Comparison of ENCODE assay signal across 10 cellular contexts in the genomic region with DNA sequence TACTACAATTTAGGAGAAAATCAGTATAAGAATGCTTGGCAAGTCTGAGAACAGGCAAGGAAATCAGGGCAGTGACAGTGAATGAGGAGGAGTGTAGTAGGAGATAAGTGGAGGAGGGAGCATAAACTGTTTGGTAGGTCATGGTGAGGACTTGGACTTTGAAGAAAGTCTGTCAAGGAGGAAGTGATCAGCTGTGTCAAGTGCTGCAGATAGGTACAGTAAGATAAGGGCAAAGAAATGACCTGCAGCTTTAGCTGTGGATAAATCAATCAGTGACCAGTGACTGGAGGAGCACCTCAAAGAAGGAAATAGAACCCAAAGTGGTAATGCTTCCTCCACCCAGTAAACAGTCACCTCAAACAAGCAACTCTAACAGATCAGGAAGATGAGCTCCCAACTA.
DNase-seq lines count a peak whose midpoint lies in the region; ATAC-seq and TF ChIP-seq lines count a peak whose summit lies in the region.
"Had no signal": no experiment of that assay in that cellular context is flagged by ENCODE, and none has a peak within 500 bp of the region (broad histone marks: within the 10 kb centered on the region; RNA-seq: fewer than 3 reads in every experiment).

No MANE protein-coding gene starts in this region.

- no peak overlapping the region for H3K27ac ChIP-seq in GM23338 (ENCODE audit: low read depth)
- H3K27ac ChIP-seq in substantia nigra (ENCODE audit: low read depth, low read length, poor library complexity, severe bottlenecking) = no peak overlapping the region
- no peak overlapping the region for H3K27ac ChIP-seq in Peyer's patch
- H3K27ac ChIP-seq: gastrocnemius medialis had no signal

- H3K27ac Mint-ChIP-seq in GM23338 (peak overlapping the region; percentile 9; the same call in 1 of the 2 replicates), naive B cell (peak overlapping the region in 4 of 6 donors; percentile 16 to 94 (median 58)), osteocyte (ENCODE audit: unreplicated experiment) (no peak overlapping the region)

- H3K4me3 ChIP-seq in GM23338 (no peak overlapping the region), Peyer's patch (no peak overlapping the region)
- H3K4me3 ChIP-seq: gastrocnemius medialis had no signal

- TF ChIP-seq CTCF in GM23338 (conservative IDR thresholded peaks at IDR 0.05; ENCODE audit: low read depth in 2 of 2) (no peak), osteocyte (IDR thresholded peaks at IDR 0.05) (no peak), Peyer's patch (IDR thresholded peaks at IDR 0.05) (no peak)

- no peak overlapping the region for H3K4me3 Mint-ChIP-seq in GM23338
- H3K4me3 Mint-ChIP-seq in naive B cell = no peak overlapping the region
- H3K4me3 Mint-ChIP-seq in osteocyte (ENCODE audit: unreplicated experiment) = no peak overlapping the region

- H3K4me1 Mint-ChIP-seq in GM23338 = peaks cover 6% of the 10 kb centered on the region; the same call in 2 of the 3 replicates
- H3K4me1 Mint-ChIP-seq in naive B cell = peaks cover 33 to 48% (median 47%) of the 10 kb centered on the region in 3 donors
- H3K4me1 Mint-ChIP-seq in osteocyte (ENCODE audit: unreplicated experiment) = peaks cover 5% of the 10 kb centered on the region

- peak; percentile 53 for ATAC-seq in GM18867 (IDR thresholded peaks at IDR 0.05; ENCODE audit: unreplicated experiment)
- ATAC-seq in GM23338 = no peak
- ATAC-seq in naive B cell (ENCODE audit: low read depth in 2 of 2) = no peak
- ATAC-seq: activated CD4-positive, CD25-positive, alpha-beta regulatory T cell treated with anti-CD3 and anti-CD28 coated beads, Interleukin-2, amount 50 U/mL, for 24 hours; gastrocnemius medialis had no signal

- no peaks in the 10 kb centered on the region for H3K36me3 Mint-ChIP-seq in GM23338 (ENCODE audit: low read depth)
- H3K36me3 Mint-ChIP-seq in naive B cell = peaks cover 0 to 4% of the 10 kb centered on the region in 2 donors
- H3K36me3 Mint-ChIP-seq in osteocyte (ENCODE audit: unreplicated experiment) = peaks cover 3% of the 10 kb centered on the region

- H3K9me3 Mint-ChIP-seq in GM23338 (no peaks in the 10 kb centered on the region), naive B cell (no peaks in the 10 kb centered on the region), osteocyte (ENCODE audit: unreplicated experiment) (no peaks in the 10 kb centered on the region)

- H3K4me1 ChIP-seq in GM23338 (ENCODE audit: insufficient read depth) = peaks cover 7% of the 10 kb centered on the region; the same call in 1 of the 2 replicates
- peaks cover 0 to 4% (median 0%) of the 10 kb centered on the region in 4 donors for H3K4me1 ChIP-seq in Peyer's patch

- no peaks in the 10 kb centered on the region for H4K20me1 ChIP-seq in GM23338 (replicated peaks; ENCODE audit: insufficient read depth)

- no peaks in the 10 kb centered on the region for H3K9me3 ChIP-seq in Peyer's patch
- H3K9me3 ChIP-seq: gastrocnemius medialis had no signal

- TF ChIP-seq POLR2A in Peyer's patch (IDR thresholded peaks at IDR 0.05) = no peak

- no peaks in the 10 kb centered on the region for H3K79me2 ChIP-seq in GM23338 (replicated peaks; ENCODE audit: insufficient read depth)

- DNase-seq in GM23338 (ENCODE audit: low spot score) = no peak
- peak; percentile 79 for DNase-seq in OCI-M1 (lab: John Stamatoyannopoulos, UW)
- DNase-seq in naive B cell = no peak
- DNase-seq in osteocyte (ENCODE audit: extremely low spot score, unreplicated experiment) = no peak
- no peak for DNase-seq in substantia nigra (lab: John Stamatoyannopoulos, UW)
- DNase-seq in Peyer's patch = no peak
- DNase-seq: cerebellar nuclear complex, gastrocnemius medialis had no signal

- H3K36me3 ChIP-seq in GM23338 (ENCODE audit: insufficient read depth) (no peaks in the 10 kb centered on the region), Peyer's patch (no peaks in the 10 kb centered on the region)
- H3K36me3 ChIP-seq: gastrocnemius medialis had no signal

- H2AFZ ChIP-seq in GM23338 = no peak overlapping the region

- H3K27me3 Mint-ChIP-seq in GM23338 (ENCODE audit: insufficient read depth, low read depth, poor library complexity) (no peaks in the 10 kb centered on the region), naive B cell (no peaks in the 10 kb centered on the region), osteocyte (ENCODE audit: unreplicated experiment) (no peaks in the 10 kb centered on the region)

- no peak overlapping the region for H3K4me2 ChIP-seq in GM23338

- H3K27me3 ChIP-seq in GM23338 (ENCODE audit: insufficient read depth) (no peaks in the 10 kb centered on the region), Peyer's patch (no peaks in the 10 kb centered on the region)
- H3K27me3 ChIP-seq: gastrocnemius medialis had no signal

- H3K9me2 ChIP-seq in GM23338 (ENCODE audit: insufficient read depth) = no peaks in the 10 kb centered on the region

- no peaks in the 10 kb centered on the region for H3F3A ChIP-seq in GM23338 (replicated peaks; ENCODE audit: low read depth)

TF ChIP-seq in GM23338, 12 proteins besides CTCF, POLR2A, EP300 and RAD21 (continues in another document):
- no peak for TF ChIP-seq POLR2AphosphoS5 (IDR thresholded peaks at IDR 0.05; ENCODE audit: low read depth)
- no peak for TF ChIP-seq EZH2phosphoT487 (IDR thresholded peaks at IDR 0.05; ENCODE audit: unreplicated experiment)
- no peak for TF ChIP-seq JUNB (IDR thresholded peaks at IDR 0.05; ENCODE audit: unreplicated experiment)
- TF ChIP-seq, protein P1, sequence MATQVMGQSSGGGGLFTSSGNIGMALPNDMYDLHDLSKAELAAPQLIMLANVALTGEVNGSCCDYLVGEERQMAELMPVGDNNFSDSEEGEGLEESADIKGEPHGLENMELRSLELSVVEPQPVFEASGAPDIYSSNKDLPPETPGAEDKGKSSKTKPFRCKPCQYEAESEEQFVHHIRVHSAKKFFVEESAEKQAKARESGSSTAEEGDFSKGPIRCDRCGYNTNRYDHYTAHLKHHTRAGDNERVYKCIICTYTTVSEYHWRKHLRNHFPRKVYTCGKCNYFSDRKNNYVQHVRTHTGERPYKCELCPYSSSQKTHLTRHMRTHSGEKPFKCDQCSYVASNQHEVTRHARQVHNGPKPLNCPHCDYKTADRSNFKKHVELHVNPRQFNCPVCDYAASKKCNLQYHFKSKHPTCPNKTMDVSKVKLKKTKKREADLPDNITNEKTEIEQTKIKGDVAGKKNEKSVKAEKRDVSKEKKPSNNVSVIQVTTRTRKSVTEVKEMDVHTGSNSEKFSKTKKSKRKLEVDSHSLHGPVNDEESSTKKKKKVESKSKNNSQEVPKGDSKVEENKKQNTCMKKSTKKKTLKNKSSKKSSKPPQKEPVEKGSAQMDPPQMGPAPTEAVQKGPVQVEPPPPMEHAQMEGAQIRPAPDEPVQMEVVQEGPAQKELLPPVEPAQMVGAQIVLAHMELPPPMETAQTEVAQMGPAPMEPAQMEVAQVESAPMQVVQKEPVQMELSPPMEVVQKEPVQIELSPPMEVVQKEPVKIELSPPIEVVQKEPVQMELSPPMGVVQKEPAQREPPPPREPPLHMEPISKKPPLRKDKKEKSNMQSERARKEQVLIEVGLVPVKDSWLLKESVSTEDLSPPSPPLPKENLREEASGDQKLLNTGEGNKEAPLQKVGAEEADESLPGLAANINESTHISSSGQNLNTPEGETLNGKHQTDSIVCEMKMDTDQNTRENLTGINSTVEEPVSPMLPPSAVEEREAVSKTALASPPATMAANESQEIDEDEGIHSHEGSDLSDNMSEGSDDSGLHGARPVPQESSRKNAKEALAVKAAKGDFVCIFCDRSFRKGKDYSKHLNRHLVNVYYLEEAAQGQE (IDR thresholded peaks at IDR 0.05; ENCODE audit: unreplicated experiment) = no peak
- TF ChIP-seq ZNF114 (CRISPR knock-in tag; IDR thresholded peaks at IDR 0.05) = no peak
- TF ChIP-seq CREB1 (CRISPR knock-in tag; IDR thresholded peaks at IDR 0.05; ENCODE audit: low read depth) = no peak
- TF ChIP-seq NANOG (IDR thresholded peaks at IDR 0.05; ENCODE audit: borderline replicate concordance) = no peak
